Comparison of ENCODE assay signal across 20 cellular contexts in genomic region chr10:36188054-36188453, GRCh38.
DNase-seq lines count a peak whose midpoint lies in the region; ATAC-seq, FAIRE-seq and TF ChIP-seq lines count a peak whose summit lies in the region.
"Had no signal": no experiment of that assay in that cellular context is flagged by ENCODE, and none has a peak within 500 bp of the region (broad histone marks: within the 10 kb centered on the region; RNA-seq: fewer than 3 reads in every experiment).

No MANE protein-coding gene starts in this region.

- no peak overlapping the region; the same call in 1 of the 2 replicates for H3K27ac Mint-ChIP-seq in GM23338
- H3K27ac Mint-ChIP-seq in effector memory CD8-positive, alpha-beta T cell, result no peak overlapping the region
- H3K27ac Mint-ChIP-seq: activated T-helper 1 cell treated with anti-CD3 and anti-CD28 coated beads, Interleukin-12 subunit alpha, Interleukin-12 subunit beta, Interleukin-2, Interleukin-4 antibody, amounts not matched to agents 30 ng/mL and 10 ng/mL and 1 ng/mL, durations not matched to agents 14 hours and 24 hours and 36 hours; memory B cell had no signal

- TF ChIP-seq CTCF in GM23338 (conservative IDR thresholded peaks at IDR 0.05; ENCODE audit: low read depth in 2 of 2) (no peak), ascending aorta (IDR thresholded peaks at IDR 0.05) (no peak), psoas muscle (IDR thresholded peaks at IDR 0.05) (no peak), adrenal gland (IDR thresholded peaks at IDR 0.05) (no peak), kidney (IDR thresholded peaks at IDR 0.05; ENCODE audit: borderline replicate concordance, extremely low read depth, insufficient read depth) (no peak)

- 39% methylated on average over 9 of the region's 9 CpGs for WGBS in right cardiac atrium
- 9 to 27% (median 18%) methylated on average over 9 of the region's 9 CpGs for WGBS in psoas muscle, 3 donors
- WGBS in adrenal gland, 4 donors, result 58 to 74% (median 68%) methylated on average over 8 to 9 of the region's 9 CpGs

- H3K4me2 ChIP-seq in GM23338, result peak overlapping the region; percentile 42
- H3K4me2 ChIP-seq: BLaER1, KMS-11 had no signal

- ATAC-seq in GM23338, result peak; percentile 99
- peak; percentile 87 to 95 for ATAC-seq in right cardiac atrium
- ATAC-seq in psoas muscle, result peak in 2 of 4 donors; percentile 34 to 50
- ATAC-seq in effector memory CD8-positive, alpha-beta T cell (replicated peaks), result no peak

- H3K36me3 ChIP-seq in GM23338 (ENCODE audit: insufficient read depth) (peaks cover 2% of the 10 kb centered on the region; the same call in 1 of the 2 replicates), ascending aorta (no peaks in the 10 kb centered on the region), psoas muscle (ENCODE audit: insufficient read depth in 1 of 2, low read depth in 1 of 2) (no peaks in the 10 kb centered on the region), adrenal gland (replicated peaks in 1 of 2) (no peaks in the 10 kb centered on the region), kidney (ENCODE audit: control insufficient read depth in 1 of 2, insufficient read depth in 2 of 2, low read length in 2 of 2) (no peaks in the 10 kb centered on the region)
- H3K36me3 ChIP-seq: BLaER1, neutrophil had no signal

- DNase-seq in GM23338 (ENCODE audit: low spot score), result peak; percentile 76
- no peak for DNase-seq in ascending aorta (ENCODE audit: low spot score in 2 of 2)
- peak; percentile 57 to 83 (median 71) for DNase-seq in right cardiac atrium
- peak; percentile 19 to 55 for DNase-seq in psoas muscle
- no peak for DNase-seq in adrenal gland
- DNase-seq in effector memory CD8-positive, alpha-beta T cell, result no peak
- no peak for DNase-seq in kidney
- no peak for DNase-seq in NCI-H2029 (lab: John Stamatoyannopoulos, UW)
- DNase-seq: activated CD4-positive, alpha-beta T cell treated with anti-CD3 and anti-CD28 coated beads, Interleukin-2, amount 50 U/mL, for 4 hours; DMS79; hypothalamus; NCI-H1417; NCI-H526 treated with DMSO at 0.1 percent for 48 hours; T1000 had no signal

- H3K9ac ChIP-seq in kidney (ENCODE audit: low read length in 2 of 2), result no peak overlapping the region
- H3K9ac ChIP-seq: BLaER1, KMS-11 had no signal

- intact Hi-C loops in ascending aorta (cut with DNase I), result no loop called here
- intact Hi-C loops in right cardiac atrium (cut with DNase I), result no loop called here
- intact Hi-C loops in psoas muscle (cut with DNase I), result no loop called here
- intact Hi-C loops in adrenal gland (cut with DNase I), result no loop called here
- intact Hi-C loops in kidney (cut with DNase I), result no loop called here

- H3K4me1 Mint-ChIP-seq in GM23338, result peaks cover 40% of the 10 kb centered on the region
- H3K4me1 Mint-ChIP-seq in effector memory CD8-positive, alpha-beta T cell (ENCODE audit: low read depth in 2 of 2), result no peaks in the 10 kb centered on the region
- H3K4me1 Mint-ChIP-seq: memory B cell had no signal

- peaks cover 28% of the 10 kb centered on the region for H3K9me3 Mint-ChIP-seq in GM23338
- H3K9me3 Mint-ChIP-seq in effector memory CD8-positive, alpha-beta T cell, result peaks cover 11 to 50% of the 10 kb centered on the region in 2 donors

- H3F3A ChIP-seq in GM23338 (replicated peaks; ENCODE audit: low read depth), result peaks cover 8% of the 10 kb centered on the region

- H3K36me3 Mint-ChIP-seq in GM23338 (ENCODE audit: low read depth), result peaks cover 27% of the 10 kb centered on the region
- no peaks in the 10 kb centered on the region for H3K36me3 Mint-ChIP-seq in effector memory CD8-positive, alpha-beta T cell (ENCODE audit: insufficient read depth)
- H3K36me3 Mint-ChIP-seq: memory B cell had no signal

- FAIRE-seq in kidney (lab: Jason Lieb, UNC), result no peak

- H3K4me1 ChIP-seq in GM23338 (ENCODE audit: insufficient read depth) (peaks cover 34% of the 10 kb centered on the region), ascending aorta (peaks cover 0 to 9% of the 10 kb centered on the region in 2 donors), right cardiac atrium (ENCODE audit: control insufficient read depth, insufficient read depth, low read length) (peaks cover 2% of the 10 kb centered on the region), psoas muscle (no peaks in the 10 kb centered on the region), adrenal gland (replicated peaks in 1 of 2) (peaks cover 0 to 2% of the 10 kb centered on the region in 2 donors), kidney (ENCODE audit: control insufficient read depth in 1 of 2, insufficient read depth in 1 of 2, low read depth in 1 of 2, low read length in 2 of 2) (peaks cover 4 to 8% of the 10 kb centered on the region in 2 donors)
- H3K4me1 ChIP-seq: BLaER1 had no signal

- peak overlapping the region; percentile 8 for H3K4me3 Mint-ChIP-seq in GM23338
- no peak overlapping the region for H3K4me3 Mint-ChIP-seq in effector memory CD8-positive, alpha-beta T cell
- H3K4me3 Mint-ChIP-seq: activated T-helper 1 cell treated with anti-CD3 and anti-CD28 coated beads, Interleukin-12 subunit alpha, Interleukin-12 subunit beta, Interleukin-2, Interleukin-4 antibody, amounts not matched to agents 30 ng/mL and 10 ng/mL and 1 ng/mL, durations not matched to agents 14 hours and 24 hours and 36 hours; memory B cell had no signal

- H3K4me3 ChIP-seq in GM23338 (peak overlapping the region; percentile 21; the same call in 1 of the 2 replicates), ascending aorta (no peak overlapping the region), right cardiac atrium (ENCODE audit: low read length) (no peak overlapping the region), psoas muscle (no peak overlapping the region), adrenal gland (no peak overlapping the region), kidney (ENCODE audit: low read length in 2 of 2) (no peak overlapping the region)
- H3K4me3 ChIP-seq: BLaER1 had no signal

- H3K9me2 ChIP-seq in GM23338 (ENCODE audit: insufficient read depth), result no peaks in the 10 kb centered on the region

- H3K9me3 ChIP-seq in ascending aorta (peaks cover 4 to 15% of the 10 kb centered on the region in 2 donors), right cardiac atrium (ENCODE audit: control insufficient read depth, low read length) (peaks cover 2% of the 10 kb centered on the region), psoas muscle (peaks cover 19% of the 10 kb centered on the region), adrenal gland (replicated peaks in 1 of 3) (peaks cover 0 to 10% (median 0%) of the 10 kb centered on the region in 3 donors), kidney (ENCODE audit: control insufficient read depth in 1 of 2, low read length in 2 of 2) (peaks cover 4 to 12% of the 10 kb centered on the region in 2 donors)
- H3K9me3 ChIP-seq: neutrophil had no signal

- no peak for TF ChIP-seq POLR2A in adrenal gland (IDR thresholded peaks at IDR 0.05)

- H4K20me1 ChIP-seq in GM23338 (replicated peaks; ENCODE audit: insufficient read depth), result no peaks in the 10 kb centered on the region
- H4K20me1 ChIP-seq: BLaER1 had no signal

- H3K27ac ChIP-seq in GM23338 (ENCODE audit: low read depth), result no peak overlapping the region
- peak overlapping the region; percentile 0 to 27 for H3K27ac ChIP-seq in ascending aorta
- no peak overlapping the region for H3K27ac ChIP-seq in right cardiac atrium (ENCODE audit: low read length)
- H3K27ac ChIP-seq in psoas muscle, result peak overlapping the region; percentile 30
- H3K27ac ChIP-seq in adrenal gland, result no peak overlapping the region
- H3K27ac ChIP-seq in kidney (ENCODE audit: low read depth in 2 of 2, low read length in 2 of 2), result no peak overlapping the region
- H3K27ac ChIP-seq: BLaER1, KMS-11, neutrophil, RWPE1 had no signal

- H3K27me3 Mint-ChIP-seq in GM23338 (ENCODE audit: insufficient read depth, low read depth, poor library complexity), result peaks cover 7% of the 10 kb centered on the region
- H3K27me3 Mint-ChIP-seq in effector memory CD8-positive, alpha-beta T cell, result no peaks in the 10 kb centered on the region
- H3K27me3 Mint-ChIP-seq: memory B cell had no signal

- no peak overlapping the region for H2AFZ ChIP-seq in GM23338

- H3K79me2 ChIP-seq in GM23338 (replicated peaks; ENCODE audit: insufficient read depth), result no peaks in the 10 kb centered on the region

- peaks cover 32% of the 10 kb centered on the region for H3K27me3 ChIP-seq in GM23338 (ENCODE audit: insufficient read depth)
- no peaks in the 10 kb centered on the region for H3K27me3 ChIP-seq in ascending aorta
- no peaks in the 10 kb centered on the region for H3K27me3 ChIP-seq in right cardiac atrium (ENCODE audit: control insufficient read depth, insufficient read depth)
- no peaks in the 10 kb centered on the region for H3K27me3 ChIP-seq in psoas muscle (ENCODE audit: insufficient read depth in 3 of 3, low read length in 2 of 3)
- H3K27me3 ChIP-seq in adrenal gland, result no peaks in the 10 kb centered on the region
- H3K27me3 ChIP-seq: BLaER1, neutrophil had no signal

TF ChIP-seq in GM23338, 12 proteins besides CTCF, POLR2A, EP300 and RAD21 (continues in another document):
- no peak for TF ChIP-seq STAT1 (IDR thresholded peaks at IDR 0.05; ENCODE audit: unreplicated experiment)

Comparison
In these comparisons a context has a peak if more than half of its experiments do, and no peak if none do; other contexts are left out.
1. DNase-seq: peak in GM23338 (single experiment), right cardiac atrium (3 of 3) and psoas muscle (2 of 2); none in ascending aorta (0 of 2), adrenal gland (0 of 7), effector memory CD8-positive, alpha-beta T cell (0 of 3), kidney (single experiment) and NCI-H2029 (single experiment).
2. H3K27ac ChIP-seq: peak in ascending aorta (2 of 2) and psoas muscle (single experiment); none in GM23338 (single experiment), right cardiac atrium (single experiment), adrenal gland (0 of 5) and kidney (0 of 2).